Comparison of ENCODE assay signal across 1 cellular context in the genomic region with DNA sequence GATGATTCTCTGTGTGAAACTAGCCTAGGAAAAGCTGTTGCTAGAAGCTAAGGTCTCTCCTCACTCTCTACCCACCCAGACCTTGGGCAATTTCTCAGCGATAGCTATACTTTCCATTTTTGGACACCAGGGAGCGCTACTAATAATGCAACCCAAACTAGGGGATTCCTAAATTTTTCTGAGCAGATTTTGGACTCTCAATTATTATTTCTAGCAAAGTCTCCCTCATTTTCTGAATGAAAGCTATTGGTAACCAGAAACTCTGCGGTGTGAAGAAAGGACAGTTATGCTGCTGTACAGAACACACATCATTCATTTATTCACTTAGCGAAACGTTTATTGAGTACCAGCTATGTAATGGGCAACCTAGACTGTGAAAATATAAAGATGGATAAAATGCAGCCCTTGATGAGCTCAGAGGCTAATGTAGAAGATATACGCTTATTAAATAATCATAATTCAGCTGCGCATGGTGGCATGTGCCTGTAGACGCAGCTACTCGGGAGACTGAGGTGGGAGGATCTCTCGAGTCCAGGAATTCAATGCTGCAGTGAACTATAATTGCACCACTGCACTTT.
TF ChIP-seq lines count a peak whose summit lies in the region.

No MANE protein-coding gene starts in this region.

TF ChIP-seq in K562, 482 proteins besides CTCF, POLR2A, EP300 and RAD21:
- TF ChIP-seq L3MBTL2 (IDR thresholded peaks at IDR 0.05) (no peak), GABPB1 (CRISPR knock-in tag; IDR thresholded peaks at IDR 0.05) (no peak), ZNF444 (CRISPR knock-in tag; IDR thresholded peaks at IDR 0.05) (no peak), SMC3 (conservative IDR thresholded peaks at IDR 0.05; ENCODE audit: insufficient read depth, low read depth, low read length) (peak; percentile 66), NFRKB (IDR thresholded peaks at IDR 0.05; ENCODE audit: low read depth) (no peak), HMG20A (CRISPR knock-in tag; conservative IDR thresholded peaks at IDR 0.05) (no peak), NEUROD1 (IDR thresholded peaks at IDR 0.05; ENCODE audit: borderline replicate concordance, low read depth, low read length, partially characterized antibody) (no peak), HSF4 (CRISPR knock-in tag; IDR thresholded peaks at IDR 0.05; ENCODE audit: borderline replicate concordance) (no peak), HNRNPH1 (optimal IDR thresholded peaks at IDR 0.05; ENCODE audit: low read depth, low read length) (no peak), ZNF24 (IDR thresholded peaks at IDR 0.05) (peak; percentile 49; the same call in 1 of the 2 replicates), CEBPB (tag; IDR thresholded peaks at IDR 0.05) (peak; percentile 76), C11orf30 (IDR thresholded peaks at IDR 0.05; ENCODE audit: low read depth) (no peak), DPF2 (IDR thresholded peaks at IDR 0.05) (0 out of 2 replicates have a peak, but pooled peaks have one; percentile 7), RFX5 (IDR thresholded peaks at IDR 0.05; ENCODE audit: low read depth, low read length) (no peak), DMBX1 (CRISPR knock-in tag; IDR thresholded peaks at IDR 0.05; ENCODE audit: borderline replicate concordance) (no peak), SMARCA4 (IDR thresholded peaks at IDR 0.05) (no peak), FIP1L1 (IDR thresholded peaks at IDR 0.05; ENCODE audit: low read depth, low read length, poor library complexity, severe bottlenecking) (no peak), ZBED1 (IDR thresholded peaks at IDR 0.05) (no peak), CEBPG (CRISPR knock-in tag; IDR thresholded peaks at IDR 0.05) (0 out of 2 replicates have a peak, but pooled peaks have one; percentile 24), CEBPG (tag; conservative IDR thresholded peaks at IDR 0.05 in 1 of 2, IDR thresholded peaks at IDR 0.05 in 1 of 2) (peak in 1 of 2 experiments; percentile 29; a peak in 1 of 4 replicates)
- TF ChIP-seq, protein P1, sequence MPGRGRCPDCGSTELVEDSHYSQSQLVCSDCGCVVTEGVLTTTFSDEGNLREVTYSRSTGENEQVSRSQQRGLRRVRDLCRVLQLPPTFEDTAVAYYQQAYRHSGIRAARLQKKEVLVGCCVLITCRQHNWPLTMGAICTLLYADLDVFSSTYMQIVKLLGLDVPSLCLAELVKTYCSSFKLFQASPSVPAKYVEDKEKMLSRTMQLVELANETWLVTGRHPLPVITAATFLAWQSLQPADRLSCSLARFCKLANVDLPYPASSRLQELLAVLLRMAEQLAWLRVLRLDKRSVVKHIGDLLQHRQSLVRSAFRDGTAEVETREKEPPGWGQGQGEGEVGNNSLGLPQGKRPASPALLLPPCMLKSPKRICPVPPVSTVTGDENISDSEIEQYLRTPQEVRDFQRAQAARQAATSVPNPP (IDR thresholded peaks at IDR 0.05; ENCODE audit: borderline replicate concordance, insufficient read depth, insufficient read length) = no peak
- TF ChIP-seq, protein P2, sequence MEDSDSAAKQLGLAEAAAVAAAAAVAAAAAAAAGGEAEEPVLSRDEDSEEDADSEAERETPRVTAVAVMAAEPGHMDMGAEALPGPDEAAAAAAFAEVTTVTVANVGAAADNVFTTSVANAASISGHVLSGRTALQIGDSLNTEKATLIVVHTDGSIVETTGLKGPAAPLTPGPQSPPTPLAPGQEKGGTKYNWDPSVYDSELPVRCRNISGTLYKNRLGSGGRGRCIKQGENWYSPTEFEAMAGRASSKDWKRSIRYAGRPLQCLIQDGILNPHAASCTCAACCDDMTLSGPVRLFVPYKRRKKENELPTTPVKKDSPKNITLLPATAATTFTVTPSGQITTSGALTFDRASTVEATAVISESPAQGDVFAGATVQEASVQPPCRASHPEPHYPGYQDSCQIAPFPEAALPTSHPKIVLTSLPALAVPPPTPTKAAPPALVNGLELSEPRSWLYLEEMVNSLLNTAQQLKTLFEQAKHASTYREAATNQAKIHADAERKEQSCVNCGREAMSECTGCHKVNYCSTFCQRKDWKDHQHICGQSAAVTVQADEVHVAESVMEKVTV (CRISPR knock-in tag; IDR thresholded peaks at IDR 0.05) = peak; percentile 59; the same call in 1 of the 2 replicates
- TF ChIP-seq, protein P3, sequence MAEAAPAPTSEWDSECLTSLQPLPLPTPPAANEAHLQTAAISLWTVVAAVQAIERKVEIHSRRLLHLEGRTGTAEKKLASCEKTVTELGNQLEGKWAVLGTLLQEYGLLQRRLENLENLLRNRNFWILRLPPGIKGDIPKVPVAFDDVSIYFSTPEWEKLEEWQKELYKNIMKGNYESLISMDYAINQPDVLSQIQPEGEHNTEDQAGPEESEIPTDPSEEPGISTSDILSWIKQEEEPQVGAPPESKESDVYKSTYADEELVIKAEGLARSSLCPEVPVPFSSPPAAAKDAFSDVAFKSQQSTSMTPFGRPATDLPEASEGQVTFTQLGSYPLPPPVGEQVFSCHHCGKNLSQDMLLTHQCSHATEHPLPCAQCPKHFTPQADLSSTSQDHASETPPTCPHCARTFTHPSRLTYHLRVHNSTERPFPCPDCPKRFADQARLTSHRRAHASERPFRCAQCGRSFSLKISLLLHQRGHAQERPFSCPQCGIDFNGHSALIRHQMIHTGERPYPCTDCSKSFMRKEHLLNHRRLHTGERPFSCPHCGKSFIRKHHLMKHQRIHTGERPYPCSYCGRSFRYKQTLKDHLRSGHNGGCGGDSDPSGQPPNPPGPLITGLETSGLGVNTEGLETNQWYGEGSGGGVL (CRISPR knock-in tag; IDR thresholded peaks at IDR 0.05) = no peak
- TF ChIP-seq, protein P4, sequence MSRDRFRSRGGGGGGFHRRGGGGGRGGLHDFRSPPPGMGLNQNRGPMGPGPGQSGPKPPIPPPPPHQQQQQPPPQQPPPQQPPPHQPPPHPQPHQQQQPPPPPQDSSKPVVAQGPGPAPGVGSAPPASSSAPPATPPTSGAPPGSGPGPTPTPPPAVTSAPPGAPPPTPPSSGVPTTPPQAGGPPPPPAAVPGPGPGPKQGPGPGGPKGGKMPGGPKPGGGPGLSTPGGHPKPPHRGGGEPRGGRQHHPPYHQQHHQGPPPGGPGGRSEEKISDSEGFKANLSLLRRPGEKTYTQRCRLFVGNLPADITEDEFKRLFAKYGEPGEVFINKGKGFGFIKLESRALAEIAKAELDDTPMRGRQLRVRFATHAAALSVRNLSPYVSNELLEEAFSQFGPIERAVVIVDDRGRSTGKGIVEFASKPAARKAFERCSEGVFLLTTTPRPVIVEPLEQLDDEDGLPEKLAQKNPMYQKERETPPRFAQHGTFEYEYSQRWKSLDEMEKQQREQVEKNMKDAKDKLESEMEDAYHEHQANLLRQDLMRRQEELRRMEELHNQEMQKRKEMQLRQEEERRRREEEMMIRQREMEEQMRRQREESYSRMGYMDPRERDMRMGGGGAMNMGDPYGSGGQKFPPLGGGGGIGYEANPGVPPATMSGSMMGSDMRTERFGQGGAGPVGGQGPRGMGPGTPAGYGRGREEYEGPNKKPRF (IDR thresholded peaks at IDR 0.05; ENCODE audit: low read depth, low read length) = no peak
- TF ChIP-seq, protein P5, sequence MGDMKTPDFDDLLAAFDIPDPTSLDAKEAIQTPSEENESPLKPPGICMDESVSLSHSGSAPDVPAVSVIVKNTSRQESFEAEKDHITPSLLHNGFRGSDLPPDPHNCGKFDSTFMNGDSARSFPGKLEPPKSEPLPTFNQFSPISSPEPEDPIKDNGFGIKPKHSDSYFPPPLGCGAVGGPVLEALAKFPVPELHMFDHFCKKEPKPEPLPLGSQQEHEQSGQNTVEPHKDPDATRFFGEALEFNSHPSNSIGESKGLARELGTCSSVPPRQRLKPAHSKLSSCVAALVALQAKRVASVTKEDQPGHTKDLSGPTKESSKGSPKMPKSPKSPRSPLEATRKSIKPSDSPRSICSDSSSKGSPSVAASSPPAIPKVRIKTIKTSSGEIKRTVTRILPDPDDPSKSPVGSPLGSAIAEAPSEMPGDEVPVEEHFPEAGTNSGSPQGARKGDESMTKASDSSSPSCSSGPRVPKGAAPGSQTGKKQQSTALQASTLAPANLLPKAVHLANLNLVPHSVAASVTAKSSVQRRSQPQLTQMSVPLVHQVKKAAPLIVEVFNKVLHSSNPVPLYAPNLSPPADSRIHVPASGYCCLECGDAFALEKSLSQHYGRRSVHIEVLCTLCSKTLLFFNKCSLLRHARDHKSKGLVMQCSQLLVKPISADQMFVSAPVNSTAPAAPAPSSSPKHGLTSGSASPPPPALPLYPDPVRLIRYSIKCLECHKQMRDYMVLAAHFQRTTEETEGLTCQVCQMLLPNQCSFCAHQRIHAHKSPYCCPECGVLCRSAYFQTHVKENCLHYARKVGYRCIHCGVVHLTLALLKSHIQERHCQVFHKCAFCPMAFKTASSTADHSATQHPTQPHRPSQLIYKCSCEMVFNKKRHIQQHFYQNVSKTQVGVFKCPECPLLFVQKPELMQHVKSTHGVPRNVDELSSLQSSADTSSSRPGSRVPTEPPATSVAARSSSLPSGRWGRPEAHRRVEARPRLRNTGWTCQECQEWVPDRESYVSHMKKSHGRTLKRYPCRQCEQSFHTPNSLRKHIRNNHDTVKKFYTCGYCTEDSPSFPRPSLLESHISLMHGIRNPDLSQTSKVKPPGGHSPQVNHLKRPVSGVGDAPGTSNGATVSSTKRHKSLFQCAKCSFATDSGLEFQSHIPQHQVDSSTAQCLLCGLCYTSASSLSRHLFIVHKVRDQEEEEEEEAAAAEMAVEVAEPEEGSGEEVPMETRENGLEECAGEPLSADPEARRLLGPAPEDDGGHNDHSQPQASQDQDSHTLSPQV (IDR thresholded peaks at IDR 0.05) = 0 out of 2 replicates have a peak, but pooled peaks have one; percentile 26
